11 cellular contexts compared by ENCODE assay signal in the genomic region with DNA sequence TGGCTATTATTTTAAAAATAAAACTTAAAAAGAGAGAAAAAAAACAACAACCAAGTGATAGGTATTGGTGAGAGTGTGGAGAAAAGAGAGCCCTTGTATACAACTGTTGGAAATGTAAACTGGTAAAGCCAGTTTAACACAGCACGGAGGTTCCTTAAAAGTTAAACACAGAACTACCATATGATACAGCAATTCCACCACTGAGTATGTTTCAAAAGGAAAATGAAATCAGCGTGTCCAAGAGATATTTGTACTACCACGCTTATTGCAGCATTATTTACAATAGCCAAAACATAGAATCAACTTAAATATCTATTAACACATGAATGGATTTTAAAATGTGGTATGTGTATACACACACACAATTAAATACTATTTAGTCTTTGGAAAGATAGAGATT. TPM values are rescaled to one million over a fixed set of nuclear protein-coding genes. Genes with fewer than 3 reads are reported as not detected.
A peak's percentile ranks its signal among the peaks of the same experiment; 100 is the strongest.
DNase-seq lines count a peak whose midpoint lies in the region; ATAC-seq, FAIRE-seq and TF ChIP-seq lines count a peak whose summit lies in the region.
"Had no signal": no experiment of that assay in that cellular context is flagged by ENCODE, and none has a peak within 500 bp of the region (broad histone marks: within the 10 kb centered on the region; RNA-seq: fewer than 3 reads in every experiment).

No MANE protein-coding gene starts in this region.

- no peaks in the 10 kb centered on the region for H3K9me3 ChIP-seq in ectodermal cell (ENCODE audit: control insufficient read depth, low read length)

- no peak overlapping the region for H3K4me2 ChIP-seq in mesendoderm (ENCODE audit: low read length)

- no peak overlapping the region for H3K56ac ChIP-seq in mesendoderm (ENCODE audit: low read length)

- H3K79me2 ChIP-seq in mesendoderm (ENCODE audit: control insufficient read depth, insufficient read depth, low read length) = no peaks in the 10 kb centered on the region

- WGBS in ectodermal cell, 2 experiments = 11 to 21% methylated on average over 2 to 3 of the region's 3 CpGs
- no CpG with 5 or more reads among the region's 3 CpGs for WGBS in mesendoderm (ENCODE audit: extremely low coverage, insufficient coverage, low lambda C conversion rate)

- H3K18ac ChIP-seq in mesendoderm (ENCODE audit: low read length) = no peak overlapping the region

- peak overlapping the region; percentile 47 for H3K9ac ChIP-seq in mesendoderm (ENCODE audit: low read length)

- no peak overlapping the region for H2AK5ac ChIP-seq in mesendoderm (ENCODE audit: low read length)

- intact Hi-C loops in left colon (cut with DNase I, micrococcal nuclease) = no loop called here

- H3K4me1 ChIP-seq in ectodermal cell (ENCODE audit: control insufficient read depth, insufficient read depth, low read length) (peaks cover 20% of the 10 kb centered on the region), mesendoderm (ENCODE audit: control insufficient read depth, low read depth, low read length) (peaks cover 2% of the 10 kb centered on the region)

- H2BK120ac ChIP-seq in mesendoderm (ENCODE audit: low read depth, low read length) = no peak overlapping the region

- H3K36me3 ChIP-seq in ectodermal cell (ENCODE audit: control insufficient read depth, insufficient read depth, low read length) (no peaks in the 10 kb centered on the region), mesendoderm (ENCODE audit: control insufficient read depth, insufficient read depth, low read length) (no peaks in the 10 kb centered on the region)

- H3K4ac ChIP-seq in mesendoderm (ENCODE audit: low read depth, low read length) = no peak overlapping the region

- no peak for FAIRE-seq in D721Med (lab: Jason Lieb, UNC)
- FAIRE-seq: colon had no signal

- H4K5ac ChIP-seq in mesendoderm (ENCODE audit: low read length) = no peak overlapping the region

- H3K79me1 ChIP-seq in mesendoderm (ENCODE audit: low read length) = no peaks in the 10 kb centered on the region

- H3K23ac ChIP-seq in mesendoderm (ENCODE audit: low read length) = no peak overlapping the region

- H3K4me3 ChIP-seq in ectodermal cell (ENCODE audit: insufficient read depth, low read depth, low read length) (peak overlapping the region; percentile 28), mesendoderm (ENCODE audit: low read length) (no peak overlapping the region)

- H3K27ac ChIP-seq in ectodermal cell (ENCODE audit: insufficient read depth, low read depth, low read length, poor library complexity, severe bottlenecking) (no peak overlapping the region), mesendoderm (ENCODE audit: low read depth, low read length) (no peak overlapping the region)

- peak; percentile 86 for DNase-seq in DMS53 (lab: John Stamatoyannopoulos, UW)
- peak; percentile 49 for DNase-seq in NCI-H146 (lab: John Stamatoyannopoulos, UW)
- DNase-seq in mesendoderm = no peak
- DNase-seq in middle frontal gyrus (ENCODE audit: extremely low spot score, low spot score) = no peak
- DNase-seq in left colon = no peak
- DNase-seq in D721Med (ENCODE audit: insufficient read length, low spot score) = no peak
- DNase-seq: retina, T-helper 9 cell had no signal

- no peak overlapping the region for H4K8ac ChIP-seq in mesendoderm (ENCODE audit: low read depth, low read length)

- ATAC-seq in left colon (no peak), GM21723 (IDR thresholded peaks at IDR 0.05; ENCODE audit: unreplicated experiment) (no peak)

- H3K27me3 ChIP-seq in ectodermal cell (ENCODE audit: control insufficient read depth, insufficient read depth, low read length, poor library complexity, severe bottlenecking) (no peaks in the 10 kb centered on the region), mesendoderm (ENCODE audit: insufficient read depth, low read length, poor library complexity) (no peaks in the 10 kb centered on the region)

- H2BK15ac ChIP-seq in mesendoderm (replicated peaks; ENCODE audit: low read depth) = no peak overlapping the region

- H2BK5ac ChIP-seq in mesendoderm (ENCODE audit: low read length) = no peak overlapping the region

- no peak for TF ChIP-seq CTCF in D721Med (IDR thresholded peaks at IDR 0.05; ENCODE audit: insufficient read depth, missing control alignments)

RNA-seq across cellular contexts. Expression of a gene that starts 1.1 kb away (rescaled TPM):
- polyA plus RNA-seq in ectodermal cell (2013, experiment 1 of 4) = 4.4 TPM
- 3.1 TPM for polyA plus RNA-seq in ectodermal cell (2013, experiment 2 of 4)
- polyA plus RNA-seq in ectodermal cell (2013, experiment 3 of 4) = 3.1 TPM
- polyA plus RNA-seq in ectodermal cell (2013, experiment 4 of 4) = 3.2 TPM
- polyA plus RNA-seq in mesendoderm (2013, experiment 1 of 2) = 0.38 TPM
- polyA plus RNA-seq in mesendoderm (2013, experiment 2 of 2) = 0.39 TPM
- under 1 TPM; 0.12 to 0.25 TPM for total RNA-seq in left colon

Comparison
In these comparisons a context has a peak if more than half of its experiments do, and no peak if none do; other contexts are left out.
1. DNase-seq: peak in DMS53 (single experiment) and NCI-H146 (single experiment); none in mesendoderm (single experiment), middle frontal gyrus (single experiment), left colon (0 of 2) and D721Med (single experiment).